Comparison of ENCODE assay signal across 8 cellular contexts in genomic region chr1:27299385-27300252, GRCh38. TPM values are rescaled to one million over a fixed set of nuclear protein-coding genes. Genes with fewer than 3 reads are reported as not detected.
DNase-seq lines count a peak whose midpoint lies in the region; ATAC-seq and TF ChIP-seq lines count a peak whose summit lies in the region.

No MANE protein-coding gene starts in this region.

- peak; percentile 64 for DNase-seq in NCI-H82 (lab: John Stamatoyannopoulos, UW)
- no peak for DNase-seq in NCI-H82 treated with DMSO at 0.1 percent for 48 hours (lab: John Stamatoyannopoulos, UW; ENCODE audit: unreplicated experiment)
- DNase-seq in chondrocyte (ENCODE audit: low spot score): peak; percentile 96
- peak; percentile 53 for DNase-seq in left kidney (ENCODE audit: low read depth, low spot score)
- DNase-seq in T-helper 1 cell: no peak

- peaks cover 45% of the 10 kb centered on the region for H3K4me1 Mint-ChIP-seq in chondrocyte (ENCODE audit: low read depth)

- no peak for TF ChIP-seq CTCF in chondrocyte (IDR thresholded peaks at IDR 0.05)

- H3K27ac ChIP-seq in temporal lobe (ENCODE audit: low read depth, low read length): peak overlapping the region; percentile 88

- H3K27ac Mint-ChIP-seq in chondrocyte (ENCODE audit: unreplicated experiment): peak overlapping the region; percentile 93

- H3K36me3 Mint-ChIP-seq in chondrocyte (ENCODE audit: low read depth): peaks cover 7% of the 10 kb centered on the region

- no peaks in the 10 kb centered on the region for H3K27me3 Mint-ChIP-seq in chondrocyte (ENCODE audit: low read depth)

- ATAC-seq in GM19035 (IDR thresholded peaks at IDR 0.05; ENCODE audit: unreplicated experiment): no peak
- no peak for ATAC-seq in HG02763 (IDR thresholded peaks at IDR 0.05; ENCODE audit: unreplicated experiment)

- H3K9me3 Mint-ChIP-seq in chondrocyte (ENCODE audit: low read depth): no peaks in the 10 kb centered on the region

- H3K4me3 Mint-ChIP-seq in chondrocyte (ENCODE audit: unreplicated experiment): no peak overlapping the region

RNA-seq across cellular contexts. Expression of gene TMEM222, which starts 22.3 kb away (rescaled TPM):
- total RNA-seq in chondrocyte (31.6 to 34.7 TPM (median 34.6 TPM) in 3 replicates), temporal lobe (20.9 TPM)

RNA-seq across cellular contexts. Expression of gene SYTL1, which starts 42.2 kb away (rescaled TPM):
- total RNA-seq in chondrocyte: 0.82 to 1.2 TPM (median 0.85 TPM) in 3 replicates
- total RNA-seq in temporal lobe: 0.25 TPM

Comparison
In these comparisons a context has a peak if more than half of its experiments do, and no peak if none do; other contexts are left out.
1. DNase-seq: peak in NCI-H82 (single experiment), chondrocyte (single experiment) and left kidney (single experiment); none in NCI-H82 treated with DMSO at 0.1 percent for 48 hours (single experiment) and T-helper 1 cell (0 of 5).